In genomic region chr1:151542710-151543129, GRCh38 we compare ENCODE assay signal across 10 cellular contexts. TPM values are rescaled to one million over a fixed set of nuclear protein-coding genes. Genes with fewer than 3 reads are reported as not detected.
DNase-seq lines count a peak whose midpoint lies in the region; ATAC-seq, FAIRE-seq and TF ChIP-seq lines count a peak whose summit lies in the region.
"Had no signal": no experiment of that assay in that cellular context is flagged by ENCODE, and none has a peak within 500 bp of the region (broad histone marks: within the 10 kb centered on the region; RNA-seq: fewer than 3 reads in every experiment).

No MANE protein-coding gene starts in this region.

- peak overlapping the region; percentile 87 for H3K4me2 ChIP-seq in osteoblast (ENCODE audit: insufficient read depth, low read length)

- intact Hi-C loops in sciatic nerve (cut with DNase I): no loop called here

- no peaks in the 10 kb centered on the region for H3K9me3 Mint-ChIP-seq in endodermal cell

- H3K4me1 ChIP-seq in endodermal cell (ENCODE audit: control insufficient read depth, insufficient read depth, low read length): peaks cover 10% of the 10 kb centered on the region
- H3K4me1 ChIP-seq in osteoblast (ENCODE audit: insufficient read depth, low read length): peaks cover 56% of the 10 kb centered on the region
- peaks cover 16% of the 10 kb centered on the region for H3K4me1 ChIP-seq in SJCRH30

- H3K36me3 Mint-ChIP-seq in endodermal cell (ENCODE audit: low read depth): peaks cover 16% of the 10 kb centered on the region

- H3K36me3 ChIP-seq in endodermal cell (ENCODE audit: control insufficient read depth, insufficient read depth, low read length) (peaks cover 6% of the 10 kb centered on the region), osteoblast (ENCODE audit: insufficient read depth, low read length) (no peaks in the 10 kb centered on the region), SJCRH30 (0 out of 2 replicates have a peak, but pooled peaks cover 5% of the 10 kb centered on the region)

- no peak overlapping the region for H3K9ac ChIP-seq in endodermal cell (ENCODE audit: extremely low read depth, low read length, poor library complexity, severe bottlenecking)

- H4K20me1 ChIP-seq in osteoblast (ENCODE audit: insufficient read depth, low read length): peaks cover 3% of the 10 kb centered on the region

- no peak for ATAC-seq in sciatic nerve

- H3K27ac ChIP-seq in endodermal cell (ENCODE audit: low read depth, low read length): no peak overlapping the region
- H3K27ac ChIP-seq in osteoblast (ENCODE audit: low read depth, low read length): peak overlapping the region; percentile 60
- no peak overlapping the region for H3K27ac ChIP-seq in SJCRH30

- H3K4me3 ChIP-seq in endodermal cell (ENCODE audit: low read length) (peak overlapping the region; percentile 19), osteoblast (ENCODE audit: insufficient read depth, low read length) (peak overlapping the region; percentile 15), SJCRH30 (no peak overlapping the region)

- 92 to 97% methylated on average over 2 to 3 of the region's 3 CpGs for WGBS in endodermal cell (ENCODE audit: insufficient coverage in 1 of 2, insufficient read length in 1 of 2), 2 experiments

- H3K9me3 ChIP-seq in endodermal cell (ENCODE audit: control insufficient read depth, low read length) (no peaks in the 10 kb centered on the region), osteoblast (ENCODE audit: low read depth, low read length) (no peaks in the 10 kb centered on the region), SJCRH30 (replicated peaks) (no peaks in the 10 kb centered on the region)

- H2AFZ ChIP-seq in osteoblast (ENCODE audit: low read length): no peak overlapping the region

- DNase-seq in COLO668 (lab: John Stamatoyannopoulos, UW; ENCODE audit: unreplicated experiment): peak; percentile 29
- peak; percentile 88 for DNase-seq in NCI-H1694 treated with DMSO at 0.1 percent for 48 hours (lab: John Stamatoyannopoulos, UW)
- DNase-seq in endodermal cell: no peak
- DNase-seq in osteoblast (ENCODE audit: insufficient read length, low spot score, missing footprints): peak; percentile 86
- DNase-seq in SJCRH30: no peak
- DNase-seq in sciatic nerve (ENCODE audit: low spot score): no peak
- DNase-seq in GM19239 (ENCODE audit: insufficient read length, low spot score): no peak
- DNase-seq in stimulated activated CD4-positive, alpha-beta T cell treated with anti-CD3 and anti-CD28 coated beads, Interleukin-1b, Interleukin-23, amount 100 ng/mL, for 48 hours: no peak
- DNase-seq: activated CD4-positive, alpha-beta T cell treated with anti-CD3 and anti-CD28 coated beads, Interleukin-2, amount 50 U/mL, for 4 hours; DMS79 treated with DMSO at 0.1 percent for 48 hours had no signal

- H3K27ac Mint-ChIP-seq in endodermal cell: no peak overlapping the region

- H3K4me1 Mint-ChIP-seq in endodermal cell: peaks cover 36% of the 10 kb centered on the region

- H3K27me3 Mint-ChIP-seq in endodermal cell (ENCODE audit: insufficient read depth): no peaks in the 10 kb centered on the region

- no peak overlapping the region for H3K4me3 Mint-ChIP-seq in endodermal cell

- no peaks in the 10 kb centered on the region for H3K27me3 ChIP-seq in endodermal cell (ENCODE audit: control insufficient read depth, insufficient read depth, low read length, poor library complexity, severe bottlenecking)
- no peaks in the 10 kb centered on the region for H3K27me3 ChIP-seq in osteoblast (ENCODE audit: insufficient read depth, low read length)
- no peaks in the 10 kb centered on the region for H3K27me3 ChIP-seq in SJCRH30

- no peak for FAIRE-seq in GM19239 (lab: Jason Lieb, UNC)

- peaks cover 33% of the 10 kb centered on the region for H3K79me2 ChIP-seq in osteoblast (ENCODE audit: insufficient read depth, low read length)

- TF ChIP-seq CTCF in endodermal cell (conservative IDR thresholded peaks at IDR 0.05) (no peak), osteoblast (IDR thresholded peaks at IDR 0.05; ENCODE audit: extremely low read depth, low read depth, low read length) (no peak)

RNA-seq across cellular contexts. Expression of gene TUFT1, which starts 2.6 kb away (rescaled TPM):
- total RNA-seq in endodermal cell: 10 to 100 TPM; 12.7 to 18.3 TPM
- polyA plus RNA-seq in endodermal cell (2013, experiment 1 of 2): 8.4 TPM
- 7.3 TPM for polyA plus RNA-seq in endodermal cell (2013, experiment 2 of 2)
- total RNA-seq in osteoblast: 12.7 and 16.3 TPM in 2 replicates
- total RNA-seq in SJCRH30 (2014; rRNA removed; shearing (Covaris generic)): 8.1 and 8.3 TPM in 2 replicates
- total RNA-seq in sciatic nerve: 3.2 TPM

RNA-seq across cellular contexts. Expression of gene CGN, which starts 31.5 kb away (rescaled TPM):
- total RNA-seq in endodermal cell (10 to 100 TPM; 39.7 to 39.9 TPM), osteoblast (not detected in 2 replicates), sciatic nerve (2.0 TPM)
- polyA plus RNA-seq in endodermal cell (2013, experiment 1 of 2): 14.2 TPM
- 10.8 TPM for polyA plus RNA-seq in endodermal cell (2013, experiment 2 of 2)
- total RNA-seq in SJCRH30 (2014; rRNA removed; shearing (Covaris generic)): 1.2 TPM in 2 replicates

Comparison
In these comparisons a context has a peak if more than half of its experiments do, and no peak if none do; other contexts are left out.
1. DNase-seq: peak in COLO668 (single experiment), NCI-H1694 treated with DMSO at 0.1 percent for 48 hours (single experiment) and osteoblast (single experiment); none in endodermal cell (single experiment), SJCRH30 (0 of 2), sciatic nerve (single experiment), GM19239 (single experiment) and stimulated activated CD4-positive, alpha-beta T cell treated with anti-CD3 and anti-CD28 coated beads, Interleukin-1b, Interleukin-23, amount 100 ng/mL, for 48 hours (single experiment).
2. RNA of gene CGN, which starts 31.5 kb away (total RNA-seq): 39.7 to 39.9 TPM in endodermal cell; 2.0 TPM in sciatic nerve (single experiment), 1.2 TPM in SJCRH30 and not detected in osteoblast; every median in the first group is over 10 times any median in the second.